8 cellular contexts compared by ENCODE assay signal in the genomic region with DNA sequence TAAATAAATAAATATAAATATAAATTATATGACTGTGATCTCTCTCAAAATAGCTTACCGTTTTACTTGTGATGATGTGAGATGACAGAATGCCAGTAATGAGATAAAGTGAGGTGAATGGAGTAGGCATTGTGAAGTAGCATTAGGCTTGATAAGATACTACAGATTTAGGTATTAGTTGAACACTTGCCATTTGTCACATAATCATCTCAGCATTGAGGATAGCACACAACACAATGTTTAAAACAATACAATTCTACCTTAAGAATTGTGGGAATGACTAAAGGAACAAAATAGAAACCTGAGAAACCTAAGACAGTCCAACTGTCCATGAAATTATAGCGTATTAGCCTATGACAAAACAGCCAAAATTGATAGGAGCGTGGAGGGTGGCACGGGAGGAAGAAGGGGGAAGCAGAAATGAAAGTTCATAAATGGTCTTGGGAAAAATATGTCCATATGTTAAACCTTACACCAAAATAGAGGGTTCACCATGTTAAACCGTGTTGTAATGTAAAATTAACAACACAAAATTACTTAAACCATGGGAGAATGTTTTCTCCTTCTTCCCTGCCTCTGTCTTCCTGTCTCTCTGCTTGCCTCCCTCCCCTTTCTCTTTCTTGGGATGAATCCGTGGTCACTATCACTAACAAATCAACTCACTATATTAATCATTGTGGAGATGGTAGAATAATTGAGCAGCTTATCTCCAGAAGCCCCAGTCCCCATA. TPM values are rescaled to one million over a fixed set of nuclear protein-coding genes. Genes with fewer than 3 reads are reported as not detected.
A peak's percentile ranks its signal among the peaks of the same experiment; 100 is the strongest.
DNase-seq lines count a peak whose midpoint lies in the region; ATAC-seq, FAIRE-seq and TF ChIP-seq lines count a peak whose summit lies in the region.

No MANE protein-coding gene starts in this region.

- H2BK5ac ChIP-seq in mesenchymal stem cell (ENCODE audit: low read depth, low read length, poor library complexity, severe bottlenecking) = peak overlapping the region; percentile 31

- 71% methylated on average over 4 of the region's 6 CpGs for WGBS in mesenchymal stem cell

- H3K4me1 ChIP-seq in CD8-positive, alpha-beta T cell (ENCODE audit: insufficient read depth, low read length) = peaks cover 17% of the 10 kb centered on the region
- H3K4me1 ChIP-seq in mesenchymal stem cell (ENCODE audit: control insufficient read depth, insufficient read depth, low read depth, low read length) = peaks cover 3% of the 10 kb centered on the region

- H2AFZ ChIP-seq in mesenchymal stem cell (ENCODE audit: low read depth, low read length) = no peak overlapping the region

- H3K23ac ChIP-seq in mesenchymal stem cell (ENCODE audit: low read length in 2 of 2) = no peak overlapping the region

- peaks cover 23% of the 10 kb centered on the region for H3K4me1 Mint-ChIP-seq in CD8-positive, alpha-beta T cell (ENCODE audit: low read depth)
- peaks cover 45% of the 10 kb centered on the region for H3K4me1 Mint-ChIP-seq in brain

- peak overlapping the region; percentile 99 for H3K27ac Mint-ChIP-seq in CD8-positive, alpha-beta T cell
- H3K27ac Mint-ChIP-seq in brain = peak overlapping the region; percentile 91 to 98 (median 95)

- intact Hi-C loops in CD8-positive, alpha-beta T cell (cut with DNase I, micrococcal nuclease) = loop anchor here (2.0 to 10.0 kb wide), 2 partner anchors 103 to 511 kb away; a partner anchor contains a TSS

- no peaks in the 10 kb centered on the region for H3K27me3 ChIP-seq in CD8-positive, alpha-beta T cell (ENCODE audit: insufficient read depth, low read length)
- H3K27me3 ChIP-seq in mesenchymal stem cell (ENCODE audit: control insufficient read depth in 1 of 2, insufficient read depth in 1 of 2, low read length in 2 of 2) = no peaks in the 10 kb centered on the region

- no peak for DNase-seq in CD8-positive, alpha-beta T cell
- DNase-seq in LNCaP clone FGC (ENCODE audit: low read depth) (no peak), mesenchymal stem cell (no peak), NCI-H446 treated with DMSO at 0.1 percent for 48 hours (lab: John Stamatoyannopoulos, UW) (no peak), D721Med (ENCODE audit: insufficient read length, low spot score) (no peak)
- no peak for DNase-seq in stimulated activated CD4-positive, alpha-beta T cell treated with anti-CD3 and anti-CD28 coated beads, Interleukin-2, amount 100 ng/mL, for 48 hours

- H3K9me3 Mint-ChIP-seq in CD8-positive, alpha-beta T cell = no peaks in the 10 kb centered on the region
- no peaks in the 10 kb centered on the region for H3K9me3 Mint-ChIP-seq in brain

- no peak overlapping the region for H3K4ac ChIP-seq in mesenchymal stem cell (ENCODE audit: low read depth in 1 of 2, low read length in 2 of 2)

- peak overlapping the region; percentile 95 for H3K9ac ChIP-seq in mesenchymal stem cell (ENCODE audit: low read length)

- H2BK15ac ChIP-seq in mesenchymal stem cell (ENCODE audit: low read depth, poor library complexity, severe bottlenecking) = no peak overlapping the region

- no peaks in the 10 kb centered on the region for H3K27me3 Mint-ChIP-seq in CD8-positive, alpha-beta T cell (ENCODE audit: low read depth)
- H3K27me3 Mint-ChIP-seq in brain = peaks cover 18% of the 10 kb centered on the region

- no peak for TF ChIP-seq CTCF in CD8-positive, alpha-beta T cell (IDR thresholded peaks at IDR 0.05)
- TF ChIP-seq CTCF in LNCaP clone FGC (IDR thresholded peaks at IDR 0.05; ENCODE audit: control insufficient read depth, extremely low read depth, insufficient read depth) (no peak), brain (conservative IDR thresholded peaks at IDR 0.05) (no peak), D721Med (IDR thresholded peaks at IDR 0.05; ENCODE audit: insufficient read depth, missing control alignments) (no peak)

- peak overlapping the region; percentile 75 for H3K4me3 ChIP-seq in CD8-positive, alpha-beta T cell (ENCODE audit: low read depth, low read length)
- H3K4me3 ChIP-seq in LNCaP clone FGC (ENCODE audit: low read depth, low read length) (peak overlapping the region; percentile 65), mesenchymal stem cell (ENCODE audit: insufficient read depth in 1 of 2, low read depth in 1 of 2, low read length in 2 of 2) (peak overlapping the region in 1 of 2 experiments; percentile 78)

- H2BK120ac ChIP-seq in mesenchymal stem cell (ENCODE audit: low read depth, low read length) = no peak overlapping the region

- peak overlapping the region; percentile 63 for H3K4me2 ChIP-seq in mesenchymal stem cell (ENCODE audit: low read length, poor library complexity, severe bottlenecking)

- no peaks in the 10 kb centered on the region for H3K36me3 ChIP-seq in CD8-positive, alpha-beta T cell (ENCODE audit: insufficient read depth, low read length)
- H3K36me3 ChIP-seq in mesenchymal stem cell (ENCODE audit: control insufficient read depth in 1 of 2, insufficient read depth in 2 of 2, low read depth in 1 of 2, low read length in 2 of 2) = no peaks in the 10 kb centered on the region

- H3K36me3 Mint-ChIP-seq in CD8-positive, alpha-beta T cell = peaks cover 10% of the 10 kb centered on the region
- no peaks in the 10 kb centered on the region for H3K36me3 Mint-ChIP-seq in brain

- CTCF ChIA-PET in CD8-positive, alpha-beta T cell (lab: Charles Lee) = interaction anchor here (1.0 to 2.9 kb wide), 4 partner anchors 9 to 43 kb away, joined by 3 to 9 read pairs (median 4); a partner anchor contains a TSS

- no peak overlapping the region for H3K14ac ChIP-seq in mesenchymal stem cell (ENCODE audit: low read length in 2 of 2)

- H3K9me3 ChIP-seq in CD8-positive, alpha-beta T cell (ENCODE audit: low read length) = no peaks in the 10 kb centered on the region
- no peaks in the 10 kb centered on the region for H3K9me3 ChIP-seq in mesenchymal stem cell (ENCODE audit: control insufficient read depth, low read length)

- ATAC-seq in CD8-positive, alpha-beta T cell = no peak
- no peak for ATAC-seq in HG02763 (IDR thresholded peaks at IDR 0.05; ENCODE audit: unreplicated experiment)

- peak overlapping the region in 1 of 2 experiments; percentile 87 for H3K18ac ChIP-seq in mesenchymal stem cell (ENCODE audit: low read depth in 1 of 2, low read length in 2 of 2)

- H2BK12ac ChIP-seq in mesenchymal stem cell (ENCODE audit: low read length in 2 of 2) = no peak overlapping the region

- POLR2A ChIA-PET in CD8-positive, alpha-beta T cell (lab: Charles Lee) = interaction anchor here (0.7 to 6.1 kb wide), 10 partner anchors 9 to 180 kb away, joined by 3 to 162 read pairs (median 4); a partner anchor contains a TSS

- H3K27ac ChIP-seq in CD8-positive, alpha-beta T cell (ENCODE audit: low read depth, low read length) = peak overlapping the region; percentile 96
- peak overlapping the region; percentile 98 for H3K27ac ChIP-seq in mesenchymal stem cell (ENCODE audit: low read length, poor library complexity, severe bottlenecking)

- peaks cover 2% of the 10 kb centered on the region for H3K79me1 ChIP-seq in mesenchymal stem cell (replicated peaks; ENCODE audit: low read length, poor library complexity, severe bottlenecking)

- peak overlapping the region; percentile 96 for H3K4me3 Mint-ChIP-seq in CD8-positive, alpha-beta T cell
- H3K4me3 Mint-ChIP-seq in brain = peak overlapping the region; percentile 93 to 97 (median 94)

- H2AK5ac ChIP-seq in mesenchymal stem cell (ENCODE audit: low read length, severe bottlenecking) = peak overlapping the region; percentile 84

- H4K8ac ChIP-seq in mesenchymal stem cell (ENCODE audit: low read length) = no peak overlapping the region

- FAIRE-seq in D721Med (lab: Jason Lieb, UNC) = no peak

- H4K91ac ChIP-seq in mesenchymal stem cell (ENCODE audit: low read length) = no peak overlapping the region

RNA-seq across cellular contexts. Expression of a gene that starts 33.1 kb away (rescaled TPM):
- under 1 TPM; 0.30 to 0.44 TPM for total RNA-seq in CD8-positive, alpha-beta T cell
- 1.6 TPM for polyA plus RNA-seq in brain (ENCODE audit: insufficient read depth, low read depth, low replicate concordance)
- 10.1 TPM for polyA plus RNA-seq in mesenchymal stem cell (2013, experiment 1 of 2)
- 9.2 TPM for polyA plus RNA-seq in mesenchymal stem cell (2013, experiment 2 of 2)
